Comparison of ENCODE assay signal across 1 cellular context in genomic region chrX:104156630-104157529, GRCh38.
TF ChIP-seq lines count a peak whose summit lies in the region.

Gene SLC25A53 (minus strand): TSS chrX:104157009. CDS start chrX:104105257, 51,752 bp downstream.

TF ChIP-seq in HEK293, 187 proteins besides CTCF, POLR2A, EP300 and RAD21 (continued from another document):
- TF ChIP-seq ZNF266 (tag by site-specific recombination; IDR thresholded peaks at IDR 0.05; ENCODE audit: low read depth) (0 out of 2 replicates have a peak, but pooled peaks have one; percentile 21), ZNF843 (tag by site-specific recombination; IDR thresholded peaks at IDR 0.05) (peak; percentile 86), ZNF76 (tag by site-specific recombination; IDR thresholded peaks at IDR 0.05; ENCODE audit: borderline replicate concordance, low read depth) (peak; percentile 95), GLIS1 (tag by site-specific recombination; IDR thresholded peaks at IDR 0.05) (no peak), ZNF354C (tag by site-specific recombination; IDR thresholded peaks at IDR 0.05; ENCODE audit: borderline replicate concordance, low read depth) (no peak), ZNF747 (tag by site-specific recombination; IDR thresholded peaks at IDR 0.05) (no peak), ZNF398 (tag by site-specific recombination; IDR thresholded peaks at IDR 0.05) (no peak), ZEB2 (tag by site-specific recombination; IDR thresholded peaks at IDR 0.05) (peak; percentile 89), ZFP41 (tag by site-specific recombination; IDR thresholded peaks at IDR 0.05; ENCODE audit: borderline replicate concordance) (0 out of 2 replicates have a peak, but pooled peaks have one; percentile 30), ZNF664 (tag by site-specific recombination; IDR thresholded peaks at IDR 0.05) (peak; percentile 82), ZSCAN16 (tag by site-specific recombination; IDR thresholded peaks at IDR 0.05) (no peak), FEZF1 (tag by site-specific recombination; IDR thresholded peaks at IDR 0.05) (peak; percentile 52; the same call in 1 of the 2 replicates), INSM2 (tag by site-specific recombination; IDR thresholded peaks at IDR 0.05) (peak; percentile 91; the same call in 1 of the 2 replicates), ZNF2 (tag by site-specific recombination; IDR thresholded peaks at IDR 0.05) (peak; percentile 96), ZNF280D (tag by site-specific recombination; IDR thresholded peaks at IDR 0.05) (peak; percentile 96; the same call in 1 of the 2 replicates), SP2 (tag by site-specific recombination; IDR thresholded peaks at IDR 0.05) (peak; percentile 88), ZNF544 (tag by site-specific recombination; IDR thresholded peaks at IDR 0.05) (no peak), ZNF169 (tag by site-specific recombination; IDR thresholded peaks at IDR 0.05) (no peak), TRIM28 (IDR thresholded peaks at IDR 0.05; ENCODE audit: borderline replicate concordance, low read length) (peak; percentile 97), ZBTB21 (tag by site-specific recombination; IDR thresholded peaks at IDR 0.05) (peak; percentile 76), ZBTB10 (tag by site-specific recombination; IDR thresholded peaks at IDR 0.05) (peak; percentile 49), BCL11B (tag by site-specific recombination; IDR thresholded peaks at IDR 0.05; ENCODE audit: low read depth) (no peak), PATZ1 (tag by site-specific recombination; IDR thresholded peaks at IDR 0.05) (peak; percentile 95)
TF ChIP-seq in HEK293: peak in this region for 86.
